ENCODE assay signal across 1 cellular context in genomic region chr7:98251251-98251843, GRCh38.
TF ChIP-seq lines count a peak whose summit lies in the region.

No MANE protein-coding gene starts in this region.

TF ChIP-seq in HCT116, 20 proteins besides CTCF, POLR2A, EP300 and RAD21 (continued from another document):
- TF ChIP-seq ZBTB33 (IDR thresholded peaks at IDR 0.05; ENCODE audit: extremely low read depth, insufficient replicate concordance, low read length) (no peak), SIN3A (IDR thresholded peaks at IDR 0.05; ENCODE audit: low read depth) (no peak), EZH2 (IDR thresholded peaks at IDR 0.05) (no peak), ELF1 (IDR thresholded peaks at IDR 0.05; ENCODE audit: borderline replicate concordance, low read depth) (no peak), SRF (IDR thresholded peaks at IDR 0.05; ENCODE audit: low read depth) (no peak), ZNF274 (IDR thresholded peaks at IDR 0.05; ENCODE audit: low read depth, low read length) (no peak), CEBPB (IDR thresholded peaks at IDR 0.05; ENCODE audit: low read depth) (no peak)
